In the genomic region with DNA sequence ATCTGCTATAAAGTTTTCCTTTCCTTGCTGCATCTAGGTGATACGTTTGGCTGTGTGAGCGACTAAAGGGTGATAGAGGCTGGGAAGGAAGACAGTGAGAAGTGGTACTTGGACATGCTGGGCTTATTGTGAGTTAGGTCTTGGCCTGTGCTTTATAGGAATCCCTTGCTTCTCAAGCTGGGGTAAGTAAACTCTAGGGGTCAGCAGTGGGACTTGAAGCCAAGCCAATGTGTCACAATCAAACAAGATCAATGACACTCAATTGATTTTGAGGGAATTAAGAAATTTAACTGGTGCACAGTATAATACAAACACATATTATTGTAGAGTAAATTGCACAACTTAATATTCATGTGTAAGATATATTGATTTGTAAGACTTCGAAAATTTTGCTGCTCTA, we compare ENCODE assay signal across 19 cellular contexts.
"Had no signal": no experiment of that assay in that cellular context is flagged by ENCODE, and none has a peak within 500 bp of the region (broad histone marks: within the 10 kb centered on the region; RNA-seq: fewer than 3 reads in every experiment).

No MANE protein-coding gene starts in this region.

- ATAC-seq: body of pancreas; left cardiac atrium; lower lobe of right lung; stimulated activated memory B cell treated with anti-CD40 and anti-IgM and Interleukin-4, amounts not matched to agents 10 μg/mL and 1 μg/mL and 100 μg/mL, for 72 hours had no signal

- H3K4me1 ChIP-seq: esophagus muscularis mucosa, lower lobe of right lung had no signal

- H3K4me3 ChIP-seq: body of pancreas, coronary artery, esophagus muscularis mucosa, lower lobe of right lung had no signal

- DNase-seq: activated CD4-positive, alpha-beta T cell treated with anti-CD3 and anti-CD28 coated beads, Interleukin-2, amount 10 ng/mL, durations not matched to agents 7 days and 5 days; activated CD4-positive, CD25-positive, alpha-beta regulatory T cell; activated CD8-positive, alpha-beta memory T cell treated with anti-CD3 and anti-CD28 coated beads for 24 hours; activated gamma-delta T cell treated with Interleukin-2 at 50 U/mL for 16 hours; amygdala; body of pancreas; central memory CD4-positive, alpha-beta T cell; hypothalamus; immature natural killer cell; left cardiac atrium; lower lobe of right lung; midbrain; retina; stimulated activated CD4-positive, alpha-beta T cell treated with anti-CD3 and anti-CD28 coated beads, Interleukin-2, amount 100 ng/mL, for 48 hours; T-helper 2 cell had no signal

- H3K4me3 Mint-ChIP-seq: activated CD4-positive, alpha-beta T cell treated with anti-CD3 and anti-CD28 coated beads, Interleukin-2, amount 10 ng/mL, durations not matched to agents 7 days and 5 days; activated naive CD8-positive, alpha-beta T cell; immature natural killer cell; stimulated activated memory B cell treated with anti-CD40 and anti-IgM and Interleukin-4, amounts not matched to agents 10 μg/mL and 1 μg/mL and 100 μg/mL, for 72 hours had no signal

- H3K27me3 Mint-ChIP-seq: activated CD4-positive, alpha-beta T cell treated with anti-CD3 and anti-CD28 coated beads, Interleukin-2, amount 10 ng/mL, durations not matched to agents 7 days and 5 days; activated naive CD8-positive, alpha-beta T cell; stimulated activated memory B cell treated with anti-CD40 and anti-IgM and Interleukin-4, amounts not matched to agents 10 μg/mL and 1 μg/mL and 100 μg/mL, for 72 hours had no signal

- H3K27me3 ChIP-seq: body of pancreas, esophagus muscularis mucosa had no signal

- H3K9me3 ChIP-seq: body of pancreas, esophagus muscularis mucosa, lower lobe of right lung had no signal

- H3K4me1 Mint-ChIP-seq: stimulated activated memory B cell treated with anti-CD40 and anti-IgM and Interleukin-4, amounts not matched to agents 10 μg/mL and 1 μg/mL and 100 μg/mL, for 72 hours had no signal

- H3K27ac Mint-ChIP-seq: activated CD4-positive, alpha-beta T cell treated with anti-CD3 and anti-CD28 coated beads, Interleukin-2, amount 10 ng/mL, durations not matched to agents 7 days and 5 days; activated naive CD8-positive, alpha-beta T cell; stimulated activated memory B cell treated with anti-CD40 and anti-IgM and Interleukin-4, amounts not matched to agents 10 μg/mL and 1 μg/mL and 100 μg/mL, for 72 hours had no signal

- H3K9me3 Mint-ChIP-seq: activated CD4-positive, alpha-beta T cell treated with anti-CD3 and anti-CD28 coated beads, Interleukin-2, amount 10 ng/mL, durations not matched to agents 7 days and 5 days; stimulated activated memory B cell treated with anti-CD40 and anti-IgM and Interleukin-4, amounts not matched to agents 10 μg/mL and 1 μg/mL and 100 μg/mL, for 72 hours had no signal

- H3K27ac ChIP-seq: body of pancreas, coronary artery, esophagus muscularis mucosa, lower lobe of right lung had no signal
